ENCODE assay signal across 16 cellular contexts in genomic region chr22:50697667-50698506, GRCh38. TPM values are rescaled to one million over a fixed set of nuclear protein-coding genes. Genes with fewer than 3 reads are reported as not detected.
DNase-seq lines count a peak whose midpoint lies in the region; ATAC-seq and TF ChIP-seq lines count a peak whose summit lies in the region.
"Had no signal": no experiment of that assay in that cellular context is flagged by ENCODE, and none has a peak within 500 bp of the region (broad histone marks: within the 10 kb centered on the region; RNA-seq: fewer than 3 reads in every experiment).

No MANE protein-coding gene starts in this region.

- peaks cover 0 to 21% (median 0%) of the 10 kb centered on the region in 3 donors for H3K36me3 ChIP-seq in esophagus squamous epithelium
- H3K36me3 ChIP-seq in neural cell (ENCODE audit: insufficient read depth, low read length): no peaks in the 10 kb centered on the region

- peaks cover 25 to 61% (median 30%) of the 10 kb centered on the region in 3 donors for H3K4me1 ChIP-seq in esophagus squamous epithelium

- no peak for TF ChIP-seq RAD21 in neural cell (conservative IDR thresholded peaks at IDR 0.05)

- peak; percentile 41 for ATAC-seq in stimulated activated naive CD8-positive, alpha-beta T cell treated with anti-CD3 and anti-CD28 coated beads, Interleukin-15, amount 100 ng/mL, for 72 hours
- no peak for ATAC-seq in stimulated activated naive CD8-positive, alpha-beta T cell treated with anti-CD3 and anti-CD28 coated beads, Interleukin-15, Interleukin-2, amounts not matched to agents 100 U/mL and 50 U/mL, for 24 hours
- ATAC-seq: GM12878 had no signal

- TF ChIP-seq EP300 in neural cell (conservative IDR thresholded peaks at IDR 0.05; ENCODE audit: poor library complexity, severe bottlenecking): no peak

- no peak for TF ChIP-seq POLR2A in esophagus squamous epithelium (IDR thresholded peaks at IDR 0.05)

- H3K27me3 ChIP-seq in esophagus squamous epithelium (no peaks in the 10 kb centered on the region), neural cell (ENCODE audit: insufficient read depth, low read depth, low read length) (no peaks in the 10 kb centered on the region)
- H3K27me3 ChIP-seq: BLaER1 treated with 17β-estradiol and CSF1 and Interleukin-3, amounts not matched to agents 10 nM and 100 nM had no signal

- H3K9me3 ChIP-seq in esophagus squamous epithelium: no peaks in the 10 kb centered on the region
- no peaks in the 10 kb centered on the region for H3K9me3 ChIP-seq in neural cell (ENCODE audit: low read length)
- H3K9me3 ChIP-seq: BLaER1 treated with 17β-estradiol and CSF1 and Interleukin-3, amounts not matched to agents 10 nM and 100 nM had no signal

- H2AFZ ChIP-seq in neural cell (ENCODE audit: low read depth, low read length): no peak overlapping the region

- peaks cover 4% of the 10 kb centered on the region for H3F3A ChIP-seq in neural cell (ENCODE audit: insufficient read depth, low read length, poor library complexity, severe bottlenecking)

- no peaks in the 10 kb centered on the region for H3K79me2 ChIP-seq in neural cell (replicated peaks; ENCODE audit: insufficient read depth, low read length)

- H3K4me1 Mint-ChIP-seq in stimulated activated naive CD8-positive, alpha-beta T cell treated with anti-CD3 and anti-CD28 coated beads, Interleukin-15, amount 100 ng/mL, for 72 hours: peaks cover 18% of the 10 kb centered on the region

- no peaks in the 10 kb centered on the region for H3K9me2 ChIP-seq in neural cell (ENCODE audit: insufficient read depth, low read length)

- H3K27me3 Mint-ChIP-seq in stimulated activated naive CD8-positive, alpha-beta T cell treated with anti-CD3 and anti-CD28 coated beads, Interleukin-15, amount 100 ng/mL, for 72 hours: no peaks in the 10 kb centered on the region

- H3K27ac Mint-ChIP-seq in stimulated activated naive CD8-positive, alpha-beta T cell treated with anti-CD3 and anti-CD28 coated beads, Interleukin-15, amount 100 ng/mL, for 72 hours: no peak overlapping the region
- H3K27ac Mint-ChIP-seq: T-helper 1 cell treated with Interleukin-12 subunit alpha and Interleukin-12 subunit beta and Interleukin-4 antibody, amounts not matched to agents 30 μg/mL and 1 μg/mL, for 36 hours had no signal

- peak overlapping the region; percentile 78 for H3K4me2 ChIP-seq in neural cell (ENCODE audit: low read length)
- H3K4me2 ChIP-seq: BLaER1 treated with 17β-estradiol and CSF1 and Interleukin-3, amounts not matched to agents 10 nM and 100 nM had no signal

- DNase-seq in stimulated activated naive CD8-positive, alpha-beta T cell treated with anti-CD3 and anti-CD28 coated beads, Interleukin-15, amount 100 ng/mL, for 72 hours: no peak
- no peak for DNase-seq in stimulated activated naive CD8-positive, alpha-beta T cell treated with anti-CD3 and anti-CD28 coated beads, Interleukin-15, Interleukin-2, amounts not matched to agents 100 U/mL and 50 U/mL, for 24 hours
- DNase-seq in esophagus squamous epithelium (lab: John Stamatoyannopoulos, UW) (no peak), HuH-7.5 (ENCODE audit: low spot score) (no peak), dermis blood vessel endothelial cell (no peak)
- DNase-seq in stimulated activated CD8-positive, alpha-beta memory T cell treated with anti-CD3 and anti-CD28 coated beads, Interleukin-4, amount 100 ng/mL, for 48 hours: no peak
- DNase-seq in activated CD8-positive, alpha-beta memory T cell treated with anti-CD3 and anti-CD28 coated beads, Interleukin-2, amount 50 U/mL, for 4 hours: no peak
- DNase-seq: foreskin melanocyte; stimulated activated naive CD4-positive, alpha-beta T cell treated with Interleukin-2 at 50 U/mL for 16 hours had no signal

- TF ChIP-seq CTCF in esophagus squamous epithelium (IDR thresholded peaks at IDR 0.05) (no peak), neural cell (IDR thresholded peaks at IDR 0.05; ENCODE audit: poor library complexity, severe bottlenecking) (no peak)

- no peaks in the 10 kb centered on the region for H4K20me1 ChIP-seq in neural cell (ENCODE audit: insufficient read depth)

- H3K9ac ChIP-seq in neural cell (ENCODE audit: low read length): peak overlapping the region; percentile 63
- H3K9ac ChIP-seq: BLaER1 treated with 17β-estradiol and CSF1 and Interleukin-3, amounts not matched to agents 10 nM and 100 nM had no signal

- H3K9me3 Mint-ChIP-seq in stimulated activated naive CD8-positive, alpha-beta T cell treated with anti-CD3 and anti-CD28 coated beads, Interleukin-15, amount 100 ng/mL, for 72 hours: no peaks in the 10 kb centered on the region
- H3K9me3 Mint-ChIP-seq: T-helper 1 cell treated with Interleukin-12 subunit alpha and Interleukin-12 subunit beta and Interleukin-4 antibody, amounts not matched to agents 30 μg/mL and 1 μg/mL, for 36 hours had no signal

- H3K4me3 ChIP-seq in esophagus squamous epithelium (peak overlapping the region; percentile 16 to 70 (median 48)), neural cell (ENCODE audit: low read length) (peak overlapping the region; percentile 73)
- H3K4me3 ChIP-seq: BLaER1 treated with 17β-estradiol and CSF1 and Interleukin-3, amounts not matched to agents 10 nM and 100 nM; GM12878 had no signal

- 22 to 83% methylated on average over 8 to 12 of the region's 54 CpGs for WGBS in esophagus squamous epithelium, 2 donors

- H3K27ac ChIP-seq in esophagus squamous epithelium: peak overlapping the region in 3 of 4 donors; percentile 3 to 83 (median 32)
- no peak overlapping the region for H3K27ac ChIP-seq in neural cell (ENCODE audit: low read length)
- H3K27ac ChIP-seq: BLaER1 treated with 17β-estradiol and CSF1 and Interleukin-3, amounts not matched to agents 10 nM and 100 nM had no signal

- intact Hi-C loops in esophagus squamous epithelium (cut with DNase I): no loop called here

- no peak overlapping the region for H3K4me3 Mint-ChIP-seq in stimulated activated naive CD8-positive, alpha-beta T cell treated with anti-CD3 and anti-CD28 coated beads, Interleukin-15, amount 100 ng/mL, for 72 hours
- H3K4me3 Mint-ChIP-seq: T-helper 1 cell treated with Interleukin-12 subunit alpha and Interleukin-12 subunit beta and Interleukin-4 antibody, amounts not matched to agents 30 μg/mL and 1 μg/mL, for 36 hours had no signal

TF ChIP-seq in neural cell, 6 proteins besides CTCF, POLR2A, EP300 and RAD21:
- TF ChIP-seq MXI1 (conservative IDR thresholded peaks at IDR 0.05; ENCODE audit: poor library complexity, severe bottlenecking) (peak; percentile 16), SMC3 (conservative IDR thresholded peaks at IDR 0.05; ENCODE audit: poor library complexity) (no peak)

RNA-seq across cellular contexts. Expression of gene SHANK3, which starts 25.3 kb away (rescaled TPM):
- total RNA-seq in esophagus squamous epithelium (1 to 10 TPM; 3.7 to 5.9 (median 4.5) TPM), dermis blood vessel endothelial cell (33.0 and 42.7 TPM in 2 replicates)
- polyA plus RNA-seq in neural cell: 5.5 and 6.3 TPM in 2 replicates
- polyA minus RNA-seq in neural cell: 9.6 and 9.7 TPM in 2 replicates

RNA-seq across cellular contexts. Expression of gene ACR, which starts 40.1 kb away (rescaled TPM):
- total RNA-seq in esophagus squamous epithelium (not detected), dermis blood vessel endothelial cell (0.34 and 0.79 TPM in 2 replicates)
- not detected in 2 replicates for polyA plus RNA-seq in neural cell
- not detected in 2 replicates for polyA minus RNA-seq in neural cell
- total RNA-seq: GM12878, HT1080, NCI-H460, renal cortical epithelial cell had no signal
- polyA plus RNA-seq: GM12878 had no signal
